8 cellular contexts compared by ENCODE assay signal in genomic region chr17:17919169-17920107, GRCh38. TPM values are rescaled to one million over a fixed set of nuclear protein-coding genes. Genes with fewer than 3 reads are reported as not detected.
DNase-seq lines count a peak whose midpoint lies in the region; ATAC-seq, FAIRE-seq and TF ChIP-seq lines count a peak whose summit lies in the region.

No MANE protein-coding gene starts in this region.

- DNase-seq in D721Med (ENCODE audit: insufficient read length, low spot score) (peak; percentile 58), KBM-7 (peak; percentile 81), RWPE1 (ENCODE audit: low spot score) (peak; percentile 76), foreskin keratinocyte (peak in 1 of 2 donors; percentile 60), omental fat pad (ENCODE audit: low spot score) (peak; percentile 44), thyroid gland (peak; percentile 84 to 87)
- DNase-seq in activated T-helper 9 cell treated with anti-CD3 and anti-CD28 coated beads, Interleukin-2, amount 50 U/mL, for 16 hours (ENCODE audit: low read depth) = peak; percentile 41

- no peak overlapping the region for H3K4me3 ChIP-seq in thyroid gland (replicated peaks in 1 of 3)

- CTCF ChIA-PET in RWPE1 (lab: Yijun Ruan, JAX) = interaction anchor here (0.5 to 1.9 kb wide), 14 partner anchors 8 to 357 kb away, joined by 3 to 32 read pairs (median 4); no protein-coding TSS in a partner anchor

- H3K27me3 ChIP-seq in foreskin keratinocyte (no peaks in the 10 kb centered on the region), thyroid gland (no peaks in the 10 kb centered on the region)

- H3K9me3 ChIP-seq in thyroid gland = no peaks in the 10 kb centered on the region

- H3K4me1 ChIP-seq in foreskin keratinocyte (peaks cover 45% of the 10 kb centered on the region), thyroid gland (peaks cover 48 to 63% of the 10 kb centered on the region in 2 donors)

- no peak for FAIRE-seq in D721Med (lab: Jason Lieb, UNC)

- intact Hi-C loops in thyroid gland (cut with DNase I) = loop anchor here (10.0 kb wide), 2 partner anchors 105 to 215 kb away; no protein-coding TSS in a partner anchor

- TF ChIP-seq POLR2A in thyroid gland (IDR thresholded peaks at IDR 0.05) = no peak

- H3K27ac ChIP-seq in RWPE1 (peak overlapping the region; percentile 90), foreskin keratinocyte (peak overlapping the region; percentile 33), thyroid gland (peak overlapping the region; percentile 19 to 54 (median 20))

- no peaks in the 10 kb centered on the region for H3K36me3 ChIP-seq in thyroid gland

- POLR2A ChIA-PET in RWPE1 (lab: Yijun Ruan, JAX; ENCODE audit: low non-redundant PET) = no interaction called here

- in situ Hi-C loops in KBM-7 (cut with MboI; ENCODE audit: low pct_unique_long_range_greater_than_20kb, low sequenced_read_pairs) = no loop called here

- TF ChIP-seq CTCF in D721Med (IDR thresholded peaks at IDR 0.05; ENCODE audit: insufficient read depth, missing control alignments) = peak; percentile 71
- peak; percentile 80 for TF ChIP-seq CTCF in RWPE1 (conservative IDR thresholded peaks at IDR 0.05; ENCODE audit: low read depth)
- TF ChIP-seq CTCF in foreskin keratinocyte (conservative IDR thresholded peaks at IDR 0.05) = peak; percentile 95
- TF ChIP-seq CTCF in omental fat pad (IDR thresholded peaks at IDR 0.05) = peak in 1 of 3 donors; percentile 41
- TF ChIP-seq CTCF in thyroid gland (IDR thresholded peaks at IDR 0.05) = peak; percentile 47 to 91 (median 84)

- peak; percentile 66 for ATAC-seq in foreskin keratinocyte
- peak; percentile 65 for ATAC-seq in omental fat pad (ENCODE audit: low FRiP score)
- no peak for ATAC-seq in GM21526 (IDR thresholded peaks at IDR 0.05; ENCODE audit: low FRiP score, unreplicated experiment)

- WGBS in thyroid gland, 2 donors = 46 to 51% methylated on average over 5 of the region's 5 CpGs

RNA-seq across cellular contexts. Expression of gene TOM1L2, which starts 52.8 kb away (rescaled TPM):
- 28.2 and 32.3 TPM in 2 replicates for total RNA-seq in foreskin keratinocyte
- 14.2 and 14.4 TPM in 2 replicates for polyA plus RNA-seq in foreskin keratinocyte
- 10 to 100 TPM; 25.9 to 30.3 (median 27.6) TPM for total RNA-seq in omental fat pad
- total RNA-seq in thyroid gland = 100 to 1,000 TPM; 138 to 881 (median 257) TPM

RNA-seq across cellular contexts. Expression of gene DRC3, which starts 53.2 kb away (rescaled TPM):
- total RNA-seq in foreskin keratinocyte (0.42 and 0.54 TPM in 2 replicates), omental fat pad (1 to 10 TPM in 3 of 4 donors, under 1 TPM in 1; 0.60 to 4.6 (median 1.9) TPM), thyroid gland (10 to 100 TPM; 18.5 to 28.7 (median 23.4) TPM)
- 0.13 and 0.28 TPM in 2 replicates for polyA plus RNA-seq in foreskin keratinocyte

Comparison
In these comparisons a context has a peak if more than half of its experiments do, and no peak if none do; other contexts are left out.
1. H3K27ac ChIP-seq: peak in every context shown above with its lines; median percentile 90 in RWPE1; 33 in foreskin keratinocyte; 20 in thyroid gland.